In genomic region chr3:142963266-142964149, GRCh38 we compare ENCODE assay signal across 1 cellular context.
TF ChIP-seq lines count a peak whose summit lies in the region.

Gene PAQR9 (minus strand): TSS chr3:142963674. CDS start chr3:142963336, 338 bp downstream.

TF ChIP-seq in HepG2, 621 proteins besides CTCF, POLR2A, EP300 and RAD21 (continued from another document and continues in another):
- TF ChIP-seq, protein P1, sequence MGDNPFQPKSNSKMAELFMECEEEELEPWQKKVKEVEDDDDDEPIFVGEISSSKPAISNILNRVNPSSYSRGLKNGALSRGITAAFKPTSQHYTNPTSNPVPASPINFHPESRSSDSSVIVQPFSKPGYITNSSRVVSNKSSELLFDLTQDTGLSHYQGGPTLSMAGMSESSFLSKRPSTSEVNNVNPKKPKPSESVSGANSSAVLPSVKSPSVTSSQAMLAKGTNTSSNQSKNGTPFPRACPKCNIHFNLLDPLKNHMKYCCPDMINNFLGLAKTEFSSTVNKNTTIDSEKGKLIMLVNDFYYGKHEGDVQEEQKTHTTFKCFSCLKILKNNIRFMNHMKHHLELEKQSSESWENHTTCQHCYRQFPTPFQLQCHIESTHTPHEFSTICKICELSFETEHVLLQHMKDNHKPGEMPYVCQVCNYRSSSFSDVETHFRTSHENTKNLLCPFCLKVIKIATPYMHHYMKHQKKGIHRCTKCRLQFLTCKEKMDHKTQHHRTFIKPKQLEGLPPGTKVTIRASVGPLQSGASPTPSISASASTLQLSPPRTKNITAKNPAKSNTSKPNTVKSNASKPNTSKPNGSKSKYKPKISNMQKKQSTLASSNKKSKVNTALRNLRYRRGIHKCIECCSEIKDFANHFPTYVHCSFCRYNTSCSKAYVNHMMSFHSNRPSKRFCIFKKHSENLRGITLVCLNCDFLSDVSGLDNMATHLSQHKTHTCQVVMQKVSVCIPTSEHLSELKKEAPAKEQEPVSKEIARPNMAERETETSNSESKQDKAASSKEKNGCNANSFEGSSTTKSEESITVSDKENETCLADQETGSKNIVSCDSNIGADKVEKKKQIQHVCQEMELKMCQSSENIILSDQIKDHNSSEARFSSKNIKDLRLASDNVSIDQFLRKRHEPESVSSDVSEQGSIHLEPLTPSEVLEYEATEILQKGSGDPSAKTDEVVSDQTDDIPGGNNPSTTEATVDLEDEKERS (CRISPR knock-in tag; IDR thresholded peaks at IDR 0.05) = no peak
- TF ChIP-seq SALL1 (CRISPR knock-in tag; IDR thresholded peaks at IDR 0.05) (peak; percentile 85), AKAP8 (CRISPR knock-in tag; IDR thresholded peaks at IDR 0.05) (no peak), MAFG (CRISPR knock-in tag; IDR thresholded peaks at IDR 0.05) (no peak), MTF2 (CRISPR knock-in tag; IDR thresholded peaks at IDR 0.05; ENCODE audit: borderline replicate concordance) (no peak), JUND (CRISPR knock-in tag; IDR thresholded peaks at IDR 0.05) (no peak), KLF6 (CRISPR knock-in tag; IDR thresholded peaks at IDR 0.05) (no peak), HNF4G (IDR thresholded peaks at IDR 0.05; ENCODE audit: borderline replicate concordance, low read depth, low read length) (no peak), HNF4G (CRISPR knock-in tag; IDR thresholded peaks at IDR 0.05; ENCODE audit: borderline replicate concordance, low read depth) (no peak), HOXA5 (CRISPR knock-in tag; IDR thresholded peaks at IDR 0.05) (peak; percentile 79; the same call in 1 of the 2 replicates), HOXD1 (CRISPR knock-in tag; IDR thresholded peaks at IDR 0.05) (0 out of 2 replicates have a peak, but pooled peaks have one; percentile 33), ZNF143 (CRISPR knock-in tag; IDR thresholded peaks at IDR 0.05) (no peak), SUZ12 (IDR thresholded peaks at IDR 0.05; ENCODE audit: low read depth, low read length) (no peak), MXI1 (IDR thresholded peaks at IDR 0.05; ENCODE audit: borderline replicate concordance, low read depth, low read length) (no peak; the same call in 2 of the 3 replicates), ZNF317 (CRISPR knock-in tag; IDR thresholded peaks at IDR 0.05) (no peak), ZFP36L2 (CRISPR knock-in tag; IDR thresholded peaks at IDR 0.05) (no peak), ZNF382 (CRISPR knock-in tag; IDR thresholded peaks at IDR 0.05; ENCODE audit: borderline replicate concordance) (no peak), ZNF530 (CRISPR knock-in tag; IDR thresholded peaks at IDR 0.05; ENCODE audit: low read depth) (no peak), ZNF333 (CRISPR knock-in tag; IDR thresholded peaks at IDR 0.05; ENCODE audit: borderline replicate concordance) (no peak; the same call in 1 of the 2 replicates), CSRNP1 (CRISPR knock-in tag; IDR thresholded peaks at IDR 0.05) (no peak), NRL (CRISPR knock-in tag; IDR thresholded peaks at IDR 0.05; ENCODE audit: borderline replicate concordance) (no peak), RNF2 (conservative IDR thresholded peaks at IDR 0.05; ENCODE audit: low read depth) (no peak), RERE (CRISPR knock-in tag; IDR thresholded peaks at IDR 0.05; ENCODE audit: low read depth) (no peak), RFXANK (CRISPR knock-in tag; IDR thresholded peaks at IDR 0.05) (no peak), ATAD3A (CRISPR knock-in tag; IDR thresholded peaks at IDR 0.05) (no peak), CC2D1A (CRISPR knock-in tag; IDR thresholded peaks at IDR 0.05) (no peak), BORCS8-MEF2B (CRISPR knock-in tag; IDR thresholded peaks at IDR 0.05) (peak; percentile 18; the same call in 1 of the 2 replicates)
- TF ChIP-seq, protein P2, sequence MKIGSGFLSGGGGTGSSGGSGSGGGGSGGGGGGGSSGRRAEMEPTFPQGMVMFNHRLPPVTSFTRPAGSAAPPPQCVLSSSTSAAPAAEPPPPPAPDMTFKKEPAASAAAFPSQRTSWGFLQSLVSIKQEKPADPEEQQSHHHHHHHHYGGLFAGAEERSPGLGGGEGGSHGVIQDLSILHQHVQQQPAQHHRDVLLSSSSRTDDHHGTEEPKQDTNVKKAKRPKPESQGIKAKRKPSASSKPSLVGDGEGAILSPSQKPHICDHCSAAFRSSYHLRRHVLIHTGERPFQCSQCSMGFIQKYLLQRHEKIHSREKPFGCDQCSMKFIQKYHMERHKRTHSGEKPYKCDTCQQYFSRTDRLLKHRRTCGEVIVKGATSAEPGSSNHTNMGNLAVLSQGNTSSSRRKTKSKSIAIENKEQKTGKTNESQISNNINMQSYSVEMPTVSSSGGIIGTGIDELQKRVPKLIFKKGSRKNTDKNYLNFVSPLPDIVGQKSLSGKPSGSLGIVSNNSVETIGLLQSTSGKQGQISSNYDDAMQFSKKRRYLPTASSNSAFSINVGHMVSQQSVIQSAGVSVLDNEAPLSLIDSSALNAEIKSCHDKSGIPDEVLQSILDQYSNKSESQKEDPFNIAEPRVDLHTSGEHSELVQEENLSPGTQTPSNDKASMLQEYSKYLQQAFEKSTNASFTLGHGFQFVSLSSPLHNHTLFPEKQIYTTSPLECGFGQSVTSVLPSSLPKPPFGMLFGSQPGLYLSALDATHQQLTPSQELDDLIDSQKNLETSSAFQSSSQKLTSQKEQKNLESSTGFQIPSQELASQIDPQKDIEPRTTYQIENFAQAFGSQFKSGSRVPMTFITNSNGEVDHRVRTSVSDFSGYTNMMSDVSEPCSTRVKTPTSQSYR (CRISPR knock-in tag; IDR thresholded peaks at IDR 0.05; ENCODE audit: borderline replicate concordance) = peak; percentile 84
- TF ChIP-seq, protein P3, sequence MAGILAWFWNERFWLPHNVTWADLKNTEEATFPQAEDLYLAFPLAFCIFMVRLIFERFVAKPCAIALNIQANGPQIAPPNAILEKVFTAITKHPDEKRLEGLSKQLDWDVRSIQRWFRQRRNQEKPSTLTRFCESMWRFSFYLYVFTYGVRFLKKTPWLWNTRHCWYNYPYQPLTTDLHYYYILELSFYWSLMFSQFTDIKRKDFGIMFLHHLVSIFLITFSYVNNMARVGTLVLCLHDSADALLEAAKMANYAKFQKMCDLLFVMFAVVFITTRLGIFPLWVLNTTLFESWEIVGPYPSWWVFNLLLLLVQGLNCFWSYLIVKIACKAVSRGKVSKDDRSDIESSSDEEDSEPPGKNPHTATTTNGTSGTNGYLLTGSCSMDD (CRISPR knock-in tag; IDR thresholded peaks at IDR 0.05) = no peak
- TF ChIP-seq, protein P4, sequence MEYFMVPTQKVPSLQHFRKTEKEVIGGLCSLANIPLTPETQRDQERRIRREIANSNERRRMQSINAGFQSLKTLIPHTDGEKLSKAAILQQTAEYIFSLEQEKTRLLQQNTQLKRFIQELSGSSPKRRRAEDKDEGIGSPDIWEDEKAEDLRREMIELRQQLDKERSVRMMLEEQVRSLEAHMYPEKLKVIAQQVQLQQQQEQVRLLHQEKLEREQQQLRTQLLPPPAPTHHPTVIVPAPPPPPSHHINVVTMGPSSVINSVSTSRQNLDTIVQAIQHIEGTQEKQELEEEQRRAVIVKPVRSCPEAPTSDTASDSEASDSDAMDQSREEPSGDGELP (IDR thresholded peaks at IDR 0.05; ENCODE audit: borderline replicate concordance, low read depth) = no peak
- TF ChIP-seq, protein P5, sequence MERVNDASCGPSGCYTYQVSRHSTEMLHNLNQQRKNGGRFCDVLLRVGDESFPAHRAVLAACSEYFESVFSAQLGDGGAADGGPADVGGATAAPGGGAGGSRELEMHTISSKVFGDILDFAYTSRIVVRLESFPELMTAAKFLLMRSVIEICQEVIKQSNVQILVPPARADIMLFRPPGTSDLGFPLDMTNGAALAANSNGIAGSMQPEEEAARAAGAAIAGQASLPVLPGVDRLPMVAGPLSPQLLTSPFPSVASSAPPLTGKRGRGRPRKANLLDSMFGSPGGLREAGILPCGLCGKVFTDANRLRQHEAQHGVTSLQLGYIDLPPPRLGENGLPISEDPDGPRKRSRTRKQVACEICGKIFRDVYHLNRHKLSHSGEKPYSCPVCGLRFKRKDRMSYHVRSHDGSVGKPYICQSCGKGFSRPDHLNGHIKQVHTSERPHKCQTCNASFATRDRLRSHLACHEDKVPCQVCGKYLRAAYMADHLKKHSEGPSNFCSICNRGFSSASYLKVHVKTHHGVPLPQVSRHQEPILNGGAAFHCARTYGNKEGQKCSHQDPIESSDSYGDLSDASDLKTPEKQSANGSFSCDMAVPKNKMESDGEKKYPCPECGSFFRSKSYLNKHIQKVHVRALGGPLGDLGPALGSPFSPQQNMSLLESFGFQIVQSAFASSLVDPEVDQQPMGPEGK (CRISPR knock-in tag; IDR thresholded peaks at IDR 0.05) = peak; percentile 72
- TF ChIP-seq, protein P6, sequence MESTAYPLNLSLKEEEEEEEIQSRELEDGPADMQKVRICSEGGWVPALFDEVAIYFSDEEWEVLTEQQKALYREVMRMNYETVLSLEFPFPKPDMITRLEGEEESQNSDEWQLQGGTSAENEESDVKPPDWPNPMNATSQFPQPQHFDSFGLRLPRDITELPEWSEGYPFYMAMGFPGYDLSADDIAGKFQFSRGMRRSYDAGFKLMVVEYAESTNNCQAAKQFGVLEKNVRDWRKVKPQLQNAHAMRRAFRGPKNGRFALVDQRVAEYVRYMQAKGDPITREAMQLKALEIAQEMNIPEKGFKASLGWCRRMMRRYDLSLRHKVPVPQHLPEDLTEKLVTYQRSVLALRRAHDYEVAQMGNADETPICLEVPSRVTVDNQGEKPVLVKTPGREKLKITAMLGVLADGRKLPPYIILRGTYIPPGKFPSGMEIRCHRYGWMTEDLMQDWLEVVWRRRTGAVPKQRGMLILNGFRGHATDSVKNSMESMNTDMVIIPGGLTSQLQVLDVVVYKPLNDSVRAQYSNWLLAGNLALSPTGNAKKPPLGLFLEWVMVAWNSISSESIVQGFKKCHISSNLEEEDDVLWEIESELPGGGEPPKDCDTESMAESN (CRISPR knock-in tag; conservative IDR thresholded peaks at IDR 0.05) = no peak
- TF ChIP-seq, protein P7, sequence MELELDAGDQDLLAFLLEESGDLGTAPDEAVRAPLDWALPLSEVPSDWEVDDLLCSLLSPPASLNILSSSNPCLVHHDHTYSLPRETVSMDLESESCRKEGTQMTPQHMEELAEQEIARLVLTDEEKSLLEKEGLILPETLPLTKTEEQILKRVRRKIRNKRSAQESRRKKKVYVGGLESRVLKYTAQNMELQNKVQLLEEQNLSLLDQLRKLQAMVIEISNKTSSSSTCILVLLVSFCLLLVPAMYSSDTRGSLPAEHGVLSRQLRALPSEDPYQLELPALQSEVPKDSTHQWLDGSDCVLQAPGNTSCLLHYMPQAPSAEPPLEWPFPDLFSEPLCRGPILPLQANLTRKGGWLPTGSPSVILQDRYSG (CRISPR knock-in tag; IDR thresholded peaks at IDR 0.05) = peak; percentile 39; the same call in 1 of the 2 replicates
- TF ChIP-seq, protein P8, sequence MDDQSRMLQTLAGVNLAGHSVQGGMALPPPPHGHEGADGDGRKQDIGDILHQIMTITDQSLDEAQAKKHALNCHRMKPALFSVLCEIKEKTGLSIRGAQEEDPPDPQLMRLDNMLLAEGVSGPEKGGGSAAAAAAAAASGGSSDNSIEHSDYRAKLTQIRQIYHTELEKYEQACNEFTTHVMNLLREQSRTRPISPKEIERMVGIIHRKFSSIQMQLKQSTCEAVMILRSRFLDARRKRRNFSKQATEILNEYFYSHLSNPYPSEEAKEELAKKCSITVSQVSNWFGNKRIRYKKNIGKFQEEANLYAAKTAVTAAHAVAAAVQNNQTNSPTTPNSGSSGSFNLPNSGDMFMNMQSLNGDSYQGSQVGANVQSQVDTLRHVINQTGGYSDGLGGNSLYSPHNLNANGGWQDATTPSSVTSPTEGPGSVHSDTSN (CRISPR knock-in tag; IDR thresholded peaks at IDR 0.05; ENCODE audit: borderline replicate concordance) = no peak
